Comparison of ENCODE assay signal across 9 cellular contexts in genomic region chrX:71543316-71543715, GRCh38. TPM values are rescaled to one million over a fixed set of nuclear protein-coding genes. Genes with fewer than 3 reads are reported as not detected.
DNase-seq lines count a peak whose midpoint lies in the region; ATAC-seq and TF ChIP-seq lines count a peak whose summit lies in the region.
"Had no signal": no experiment of that assay in that cellular context is flagged by ENCODE, and none has a peak within 500 bp of the region (broad histone marks: within the 10 kb centered on the region; RNA-seq: fewer than 3 reads in every experiment).

No MANE protein-coding gene starts in this region.

- CTCF ChIA-PET in activated CD8-positive, alpha-beta memory T cell treated with anti-CD3 and anti-CD28 coated beads, Interleukin-2, amount 10 ng/mL, durations not matched to agents 7 days and 5 days (lab: Charles Lee): interaction anchor here (1.4 to 2.4 kb wide), 2 partner anchors 10 to 14 kb away, joined by 3 to 8 read pairs; partner anchors contain the start of gene OGT

- TF ChIP-seq CTCF in fibroblast of the aortic adventitia (IDR thresholded peaks at IDR 0.05; ENCODE audit: insufficient read depth, low read length): no peak

- H3K4me1 Mint-ChIP-seq in activated CD8-positive, alpha-beta memory T cell treated with anti-CD3 and anti-CD28 coated beads, Interleukin-2, amount 10 ng/mL, durations not matched to agents 7 days and 5 days: peaks cover 61% of the 10 kb centered on the region

- no peak overlapping the region for H3K4me3 ChIP-seq in fibroblast of the aortic adventitia (ENCODE audit: low read depth, low read length)
- H3K4me3 ChIP-seq: BLaER1 treated with 17β-estradiol and CSF1 and Interleukin-3, amounts not matched to agents 10 nM and 100 nM had no signal

- peak; percentile 37 for ATAC-seq in activated CD8-positive, alpha-beta memory T cell treated with anti-CD3 and anti-CD28 coated beads, Interleukin-2, amount 10 ng/mL, durations not matched to agents 7 days and 5 days
- peak; percentile 65 for ATAC-seq in stimulated activated naive CD8-positive, alpha-beta T cell treated with anti-CD3 and anti-CD28 coated beads, Interleukin-15, Interleukin-2, amounts not matched to agents 100 U/mL and 50 U/mL, for 24 hours
- no peak for ATAC-seq in GM19351 (IDR thresholded peaks at IDR 0.05; ENCODE audit: unreplicated experiment)

- no peak for DNase-seq in activated CD8-positive, alpha-beta memory T cell treated with anti-CD3 and anti-CD28 coated beads, Interleukin-2, amount 10 ng/mL, durations not matched to agents 7 days and 5 days
- no peak for DNase-seq in activated CD8-positive, alpha-beta memory T cell treated with anti-CD3 and anti-CD28 coated beads, Interleukin-2, amount 50 U/mL, for 4 hours
- DNase-seq in SW 1271 (lab: John Stamatoyannopoulos, UW) (peak; percentile 55 to 70), fibroblast of the aortic adventitia (ENCODE audit: low read depth) (peak; percentile 85), OCI-M1 (lab: John Stamatoyannopoulos, UW) (no peak)
- DNase-seq in stimulated activated naive CD8-positive, alpha-beta T cell treated with anti-CD3 and anti-CD28 coated beads, Interleukin-15, Interleukin-2, amounts not matched to agents 100 U/mL and 50 U/mL, for 24 hours: no peak
- DNase-seq in effector CD8-positive, alpha-beta T cell (lab: John Stamatoyannopoulos, UW): no peak

- peaks cover 67% of the 10 kb centered on the region for H3K36me3 Mint-ChIP-seq in activated CD8-positive, alpha-beta memory T cell treated with anti-CD3 and anti-CD28 coated beads, Interleukin-2, amount 10 ng/mL, durations not matched to agents 7 days and 5 days

- H3K27ac Mint-ChIP-seq in activated CD8-positive, alpha-beta memory T cell treated with anti-CD3 and anti-CD28 coated beads, Interleukin-2, amount 10 ng/mL, durations not matched to agents 7 days and 5 days: peak overlapping the region; percentile 62

- H3K27me3 Mint-ChIP-seq in activated CD8-positive, alpha-beta memory T cell treated with anti-CD3 and anti-CD28 coated beads, Interleukin-2, amount 10 ng/mL, durations not matched to agents 7 days and 5 days: no peaks in the 10 kb centered on the region

- no peaks in the 10 kb centered on the region for H3K9me3 Mint-ChIP-seq in activated CD8-positive, alpha-beta memory T cell treated with anti-CD3 and anti-CD28 coated beads, Interleukin-2, amount 10 ng/mL, durations not matched to agents 7 days and 5 days (ENCODE audit: low read depth)

- peak overlapping the region; percentile 18 for H3K4me3 Mint-ChIP-seq in activated CD8-positive, alpha-beta memory T cell treated with anti-CD3 and anti-CD28 coated beads, Interleukin-2, amount 10 ng/mL, durations not matched to agents 7 days and 5 days

RNA-seq across cellular contexts. Expression of gene OGT, which starts 10.4 kb away (rescaled TPM):
- 100 to 1,000 TPM; 365 to 381 TPM for total RNA-seq in activated CD8-positive, alpha-beta memory T cell treated with anti-CD3 and anti-CD28 coated beads, Interleukin-2, amount 10 ng/mL, durations not matched to agents 7 days and 5 days
- 93.7 and 174 TPM in 2 replicates for total RNA-seq in fibroblast of the aortic adventitia (ENCODE audit: low replicate concordance)

RNA-seq across cellular contexts. Expression of gene GCNA, which starts 34.9 kb away (rescaled TPM):
- 1 to 10 TPM; 4.3 to 6.7 TPM for total RNA-seq in activated CD8-positive, alpha-beta memory T cell treated with anti-CD3 and anti-CD28 coated beads, Interleukin-2, amount 10 ng/mL, durations not matched to agents 7 days and 5 days
- 2.3 and 2.4 TPM in 2 replicates for total RNA-seq in fibroblast of the aortic adventitia (ENCODE audit: low replicate concordance)

Comparison
In these comparisons a context has a peak if more than half of its experiments do, and no peak if none do; other contexts are left out.
1. DNase-seq: peak in SW 1271 (2 of 2) and fibroblast of the aortic adventitia (single experiment); none in activated CD8-positive, alpha-beta memory T cell treated with anti-CD3 and anti-CD28 coated beads, Interleukin-2, amount 10 ng/mL, durations not matched to agents 7 days and 5 days (single experiment), activated CD8-positive, alpha-beta memory T cell treated with anti-CD3 and anti-CD28 coated beads, Interleukin-2, amount 50 U/mL, for 4 hours (single experiment), stimulated activated naive CD8-positive, alpha-beta T cell treated with anti-CD3 and anti-CD28 coated beads, Interleukin-15, Interleukin-2, amounts not matched to agents 100 U/mL and 50 U/mL, for 24 hours (single experiment), effector CD8-positive, alpha-beta T cell (single experiment) and OCI-M1 (single experiment).